ENCODE assay signal across 30 cellular contexts in genomic region chr2:240460243-240460630, GRCh38. TPM values are rescaled to one million over a fixed set of nuclear protein-coding genes. Genes with fewer than 3 reads are reported as not detected.
DNase-seq lines count a peak whose midpoint lies in the region; ATAC-seq, FAIRE-seq and TF ChIP-seq lines count a peak whose summit lies in the region.
"Had no signal": no experiment of that assay in that cellular context is flagged by ENCODE, and none has a peak within 500 bp of the region (broad histone marks: within the 10 kb centered on the region; RNA-seq: fewer than 3 reads in every experiment).

No MANE protein-coding gene starts in this region.

- no peaks in the 10 kb centered on the region for H3K9me2 ChIP-seq in PC-3 (replicated peaks; ENCODE audit: low read length)

- DNase-seq in activated T-cell treated with anti-CD3 and anti-CD28 coated beads, Interleukin-2, amount 50 U/mL, for 1 hour, result peak; percentile 10
- DNase-seq in activated T-cell treated with anti-CD3 and anti-CD28 coated beads for 4 hours (no peak), WERI-Rb-1 (peak; percentile 5), islet precursor cell (peak; percentile 37), sciatic nerve (ENCODE audit: low spot score) (peak; percentile 50), GM12891 (ENCODE audit: insufficient read length, low spot score) (no peak), PC-3 (no peak)
- DNase-seq: activated CD4-positive, alpha-beta T cell treated with anti-CD3 and anti-CD28 coated beads for 4 hours; activated CD8-positive, alpha-beta memory T cell treated with anti-CD3 and anti-CD28 coated beads, Interleukin-2, amount 10 ng/mL, durations not matched to agents 7 days and 5 days; COR-L47; DMS79 treated with DMSO at 0.1 percent for 48 hours; effector memory CD8-positive, alpha-beta T cell; foreskin keratinocyte; GOT3; hippocampal formation; immature natural killer cell; KBM-7; MM.1S; NCI-H1436; NCI-H510A treated with DMSO at 0.1 percent for 48 hours; NK-92 treated with Interleukin-12 subunit alpha and Interleukin-12 subunit beta, amount 100 ng/mL, for 24 hours; Peyer's patch had no signal

- H3K27ac ChIP-seq in WERI-Rb-1, result peak overlapping the region; percentile 78
- H3K27ac ChIP-seq in PC-3 (ENCODE audit: low read length), result no peak overlapping the region
- H3K27ac ChIP-seq: foreskin keratinocyte, Peyer's patch, prostate gland, SK-N-MC, skin epidermis, uterus had no signal

- TF ChIP-seq POLR2A in GM12891 (IDR thresholded peaks at IDR 0.05; ENCODE audit: low read depth, low read length), result no peak

- H3K9me3 ChIP-seq in WERI-Rb-1 (ENCODE audit: severe bottlenecking) (no peaks in the 10 kb centered on the region), PC-3 (ENCODE audit: low read length) (no peaks in the 10 kb centered on the region)
- H3K9me3 ChIP-seq: Peyer's patch, prostate gland, uterus had no signal

- TF ChIP-seq CTCF in WERI-Rb-1 (IDR thresholded peaks at IDR 0.05; ENCODE audit: low read depth, low read length) (no peak), PC-3 (conservative IDR thresholded peaks at IDR 0.05; ENCODE audit: low read depth, low read length) (no peak)

- H3F3A ChIP-seq in PC-3 (ENCODE audit: low read length, unreplicated experiment), result no peaks in the 10 kb centered on the region

- ATAC-seq in sciatic nerve (no peak), PC-3 (no peak), HG03342 (IDR thresholded peaks at IDR 0.05; ENCODE audit: unreplicated experiment) (no peak)
- ATAC-seq: activated CD8-positive, alpha-beta memory T cell treated with anti-CD3 and anti-CD28 coated beads, Interleukin-2, amount 10 ng/mL, durations not matched to agents 7 days and 5 days; effector memory CD8-positive, alpha-beta T cell; esophagus mucosa; foreskin keratinocyte; T-helper 17 cell had no signal

- H3K27me3 ChIP-seq in WERI-Rb-1 (ENCODE audit: insufficient read depth, low read depth, severe bottlenecking) (no peaks in the 10 kb centered on the region), PC-3 (ENCODE audit: low read length) (no peaks in the 10 kb centered on the region)
- H3K27me3 ChIP-seq: foreskin keratinocyte, Peyer's patch, uterus had no signal

- intact Hi-C loops in sciatic nerve (cut with DNase I) (no loop called here), PC-3 (cut with micrococcal nuclease) (no loop called here)

- no peak for FAIRE-seq in GM12891 (lab: Jason Lieb, UNC)
- FAIRE-seq: A204.1 had no signal

- H2AFZ ChIP-seq in PC-3 (ENCODE audit: low read length), result no peak overlapping the region

- no peaks in the 10 kb centered on the region for H3K79me2 ChIP-seq in PC-3 (ENCODE audit: low read length)

- no peaks in the 10 kb centered on the region for H3K4me1 ChIP-seq in PC-3 (ENCODE audit: insufficient read depth, low read length)
- H3K4me1 ChIP-seq: Peyer's patch had no signal

- CTCF ChIA-PET in PC-3 (lab: Charles Lee), result no interaction called here

- BruUV-seq in PC-3 (replicated peaks; lab: Mats Ljungman, UMichigan), result no TSS peak

- no peaks in the 10 kb centered on the region for H4K20me1 ChIP-seq in PC-3 (ENCODE audit: low read length)

- no peak overlapping the region for H3K4me2 ChIP-seq in PC-3 (ENCODE audit: low read length)

- no peak overlapping the region for H3K9ac ChIP-seq in PC-3 (ENCODE audit: low read length)

- POLR2A ChIA-PET in PC-3 (lab: Charles Lee; ENCODE audit: unreplicated experiment), result no interaction called here

- H3K4me3 ChIP-seq in WERI-Rb-1 (ENCODE audit: low read depth, low read length) (no peak overlapping the region), PC-3 (ENCODE audit: low read length) (no peak overlapping the region)
- H3K4me3 ChIP-seq: Peyer's patch, prostate gland, SK-N-MC, skin epidermis, uterus had no signal

- H3K36me3 ChIP-seq in WERI-Rb-1 (peaks cover 11% of the 10 kb centered on the region), PC-3 (ENCODE audit: low read depth, low read length) (peaks cover 6% of the 10 kb centered on the region)
- H3K36me3 ChIP-seq: Peyer's patch, prostate gland, uterus had no signal

TF ChIP-seq in GM12891, 5 proteins besides CTCF, POLR2A, EP300 and RAD21:
- no peak for TF ChIP-seq PAX5 (IDR thresholded peaks at IDR 0.05; ENCODE audit: insufficient read depth, low read length, severe bottlenecking)

RNA-seq across cellular contexts. Expression of gene GPC1, which starts 24.8 kb away (rescaled TPM):
- total RNA-seq in sciatic nerve, result 85.4 TPM
- polyA plus RNA-seq in GM12891 (2012; ENCODE audit: low read depth, missing spikeins), result 0.19 TPM
- total RNA-seq in PC-3 (2014; rRNA removed), result 37.1 and 56.7 TPM in 2 replicates
- polyA plus RNA-seq: immature natural killer cell had no signal

Comparison
In these comparisons a context has a peak if more than half of its experiments do, and no peak if none do; other contexts are left out.
1. DNase-seq: peak in activated T-cell treated with anti-CD3 and anti-CD28 coated beads, Interleukin-2, amount 50 U/mL, for 1 hour (single experiment), WERI-Rb-1 (single experiment), islet precursor cell (single experiment) and sciatic nerve (single experiment); none in activated T-cell treated with anti-CD3 and anti-CD28 coated beads for 4 hours (single experiment), GM12891 (single experiment) and PC-3 (single experiment).